13 cellular contexts compared by ENCODE assay signal in genomic region chr12:111578276-111578970, GRCh38. TPM values are rescaled to one million over a fixed set of nuclear protein-coding genes. Genes with fewer than 3 reads are reported as not detected.
A peak's percentile ranks its signal among the peaks of the same experiment; 100 is the strongest.
DNase-seq lines count a peak whose midpoint lies in the region; ATAC-seq and TF ChIP-seq lines count a peak whose summit lies in the region.
"Had no signal": no experiment of that assay in that cellular context is flagged by ENCODE, and none has a peak within 500 bp of the region (broad histone marks: within the 10 kb centered on the region; RNA-seq: fewer than 3 reads in every experiment).

No MANE protein-coding gene starts in this region.

- H3K9me3 ChIP-seq in BLaER1 treated with 17β-estradiol and CSF1 and Interleukin-3, amounts not matched to agents 10 nM and 100 nM (replicated peaks in 1 of 11): no peaks in the 10 kb centered on the region
- H3K9me3 ChIP-seq in T-helper 17 cell (ENCODE audit: control insufficient read depth, low read length, poor library complexity, severe bottlenecking): no peaks in the 10 kb centered on the region
- H3K9me3 ChIP-seq: esophagus squamous epithelium, neutrophil had no signal

- H3K27me3 Mint-ChIP-seq in activated T-helper 1 cell treated with anti-CD3 and anti-CD28 coated beads, Interleukin-12 subunit alpha, Interleukin-12 subunit beta, Interleukin-2, Interleukin-4 antibody, amounts not matched to agents 30 ng/mL and 10 ng/mL and 1 ng/mL, durations not matched to agents 14 hours and 24 hours and 36 hours (ENCODE audit: insufficient read depth): no peaks in the 10 kb centered on the region
- no peaks in the 10 kb centered on the region for H3K27me3 Mint-ChIP-seq in T-helper 17 cell
- H3K27me3 Mint-ChIP-seq: stimulated activated memory B cell treated with anti-CD40 and anti-IgM and Interleukin-4, amounts not matched to agents 10 μg/mL and 1 μg/mL and 100 μg/mL, for 72 hours had no signal

- peak; percentile 65 for ATAC-seq in HG03378 (IDR thresholded peaks at IDR 0.05; ENCODE audit: unreplicated experiment)
- no peak for ATAC-seq in T-helper 17 cell
- ATAC-seq: stimulated activated memory B cell treated with anti-CD40 and anti-IgM and Interleukin-4, amounts not matched to agents 10 μg/mL and 1 μg/mL and 100 μg/mL, for 72 hours had no signal

- peaks cover 0 to 40% (median 14%) of the 10 kb centered on the region in 10 experiments; a peak in 16 of 20 replicates for H3K4me1 ChIP-seq in BLaER1 treated with 17β-estradiol and CSF1 and Interleukin-3, amounts not matched to agents 10 nM and 100 nM

- peaks cover 7 to 57% (median 30%) of the 10 kb centered on the region in 11 experiments; a peak in 18 of 22 replicates for H3K36me3 ChIP-seq in BLaER1 treated with 17β-estradiol and CSF1 and Interleukin-3, amounts not matched to agents 10 nM and 100 nM
- H3K36me3 ChIP-seq in kidney epithelial cell (ENCODE audit: control insufficient read depth, insufficient read depth, low read length): no peaks in the 10 kb centered on the region
- H3K36me3 ChIP-seq: neutrophil had no signal

- no peak overlapping the region for H3K4me3 Mint-ChIP-seq in activated T-helper 1 cell treated with anti-CD3 and anti-CD28 coated beads, Interleukin-12 subunit alpha, Interleukin-12 subunit beta, Interleukin-2, Interleukin-4 antibody, amounts not matched to agents 30 ng/mL and 10 ng/mL and 1 ng/mL, durations not matched to agents 14 hours and 24 hours and 36 hours
- no peak overlapping the region for H3K4me3 Mint-ChIP-seq in T-helper 17 cell
- H3K4me3 Mint-ChIP-seq: stimulated activated memory B cell treated with anti-CD40 and anti-IgM and Interleukin-4, amounts not matched to agents 10 μg/mL and 1 μg/mL and 100 μg/mL, for 72 hours had no signal

- intact Hi-C loops in activated T-helper 1 cell treated with anti-CD3 and anti-CD28 coated beads, Interleukin-12 subunit alpha, Interleukin-12 subunit beta, Interleukin-2, Interleukin-4 antibody, amounts not matched to agents 30 ng/mL and 10 ng/mL and 1 ng/mL, durations not matched to agents 14 hours and 24 hours and 36 hours (cut with micrococcal nuclease): no loop called here

- H3K9me3 Mint-ChIP-seq in activated T-helper 1 cell treated with anti-CD3 and anti-CD28 coated beads, Interleukin-12 subunit alpha, Interleukin-12 subunit beta, Interleukin-2, Interleukin-4 antibody, amounts not matched to agents 30 ng/mL and 10 ng/mL and 1 ng/mL, durations not matched to agents 14 hours and 24 hours and 36 hours: no peaks in the 10 kb centered on the region
- H3K9me3 Mint-ChIP-seq: stimulated activated memory B cell treated with anti-CD40 and anti-IgM and Interleukin-4, amounts not matched to agents 10 μg/mL and 1 μg/mL and 100 μg/mL, for 72 hours had no signal

- DNase-seq in activated T-helper 1 cell treated with anti-CD3 and anti-CD28 coated beads, Interleukin-12 subunit alpha, Interleukin-12 subunit beta, Interleukin-2, Interleukin-4 antibody, amounts not matched to agents 30 ng/mL and 10 ng/mL and 1 ng/mL, durations not matched to agents 14 hours and 24 hours and 36 hours (ENCODE audit: low spot score): no peak
- peak; percentile 61 for DNase-seq in kidney epithelial cell (ENCODE audit: low read depth)
- DNase-seq in activated CD4-positive, alpha-beta T cell treated with anti-CD3 and anti-CD28 coated beads for 1 hour: no peak
- DNase-seq in NCI-H2081 treated with DMSO at 0.1 percent for 48 hours (lab: John Stamatoyannopoulos, UW): no peak
- DNase-seq in C1 segment of cervical spinal cord (lab: John Stamatoyannopoulos, UW): no peak
- DNase-seq in T-helper 17 cell: no peak
- DNase-seq: activated T-cell treated with anti-CD3 and anti-CD28 coated beads, Interleukin-2, amount 50 U/mL, for 1 hour; DMS79; esophagus squamous epithelium had no signal

- H4K20me1 ChIP-seq in BLaER1 treated with 17β-estradiol and CSF1 and Interleukin-3, amounts not matched to agents 10 nM and 100 nM: peaks cover 90 to 99% (median 98%) of the 10 kb centered on the region in 11 experiments

- peak overlapping the region; percentile 15 for H3K27ac Mint-ChIP-seq in activated T-helper 1 cell treated with anti-CD3 and anti-CD28 coated beads, Interleukin-12 subunit alpha, Interleukin-12 subunit beta, Interleukin-2, Interleukin-4 antibody, amounts not matched to agents 30 ng/mL and 10 ng/mL and 1 ng/mL, durations not matched to agents 14 hours and 24 hours and 36 hours
- no peak overlapping the region for H3K27ac Mint-ChIP-seq in T-helper 17 cell
- H3K27ac Mint-ChIP-seq: stimulated activated memory B cell treated with anti-CD40 and anti-IgM and Interleukin-4, amounts not matched to agents 10 μg/mL and 1 μg/mL and 100 μg/mL, for 72 hours had no signal

- H3K4me3 ChIP-seq in BLaER1 treated with 17β-estradiol and CSF1 and Interleukin-3, amounts not matched to agents 10 nM and 100 nM: no peak overlapping the region
- no peak overlapping the region for H3K4me3 ChIP-seq in kidney epithelial cell (ENCODE audit: low read depth, low read length)
- H3K4me3 ChIP-seq: esophagus squamous epithelium had no signal

- no peak for TF ChIP-seq CTCF in kidney epithelial cell (IDR thresholded peaks at IDR 0.05; ENCODE audit: insufficient read depth, low read length, poor library complexity, severe bottlenecking)

- peaks cover 6% of the 10 kb centered on the region for H3K4me1 Mint-ChIP-seq in activated T-helper 1 cell treated with anti-CD3 and anti-CD28 coated beads, Interleukin-12 subunit alpha, Interleukin-12 subunit beta, Interleukin-2, Interleukin-4 antibody, amounts not matched to agents 30 ng/mL and 10 ng/mL and 1 ng/mL, durations not matched to agents 14 hours and 24 hours and 36 hours (ENCODE audit: low read depth)
- H3K4me1 Mint-ChIP-seq in T-helper 17 cell: peaks cover 19% of the 10 kb centered on the region

- peak overlapping the region in 1 of 11 experiments; percentile 33; a peak in 1 of 22 replicates for H3K27ac ChIP-seq in BLaER1 treated with 17β-estradiol and CSF1 and Interleukin-3, amounts not matched to agents 10 nM and 100 nM
- H3K27ac ChIP-seq: esophagus squamous epithelium, neutrophil had no signal

- peak overlapping the region in 7 of 11 experiments; percentile 5 to 54 (median 49); a peak in 10 of 22 replicates for H3K4me2 ChIP-seq in BLaER1 treated with 17β-estradiol and CSF1 and Interleukin-3, amounts not matched to agents 10 nM and 100 nM

- H3K27me3 ChIP-seq in BLaER1 treated with 17β-estradiol and CSF1 and Interleukin-3, amounts not matched to agents 10 nM and 100 nM: no peaks in the 10 kb centered on the region
- H3K27me3 ChIP-seq in kidney epithelial cell (ENCODE audit: control insufficient read depth, insufficient read depth, low read length): no peaks in the 10 kb centered on the region
- H3K27me3 ChIP-seq: esophagus squamous epithelium, neutrophil had no signal

- H3K36me3 Mint-ChIP-seq in activated T-helper 1 cell treated with anti-CD3 and anti-CD28 coated beads, Interleukin-12 subunit alpha, Interleukin-12 subunit beta, Interleukin-2, Interleukin-4 antibody, amounts not matched to agents 30 ng/mL and 10 ng/mL and 1 ng/mL, durations not matched to agents 14 hours and 24 hours and 36 hours (ENCODE audit: low read depth): peaks cover 8% of the 10 kb centered on the region
- no peaks in the 10 kb centered on the region for H3K36me3 Mint-ChIP-seq in T-helper 17 cell (ENCODE audit: low read depth)

- no peak overlapping the region for H3K9ac ChIP-seq in BLaER1 treated with 17β-estradiol and CSF1 and Interleukin-3, amounts not matched to agents 10 nM and 100 nM

RNA-seq across cellular contexts. Expression of gene ATXN2, which starts 20.7 kb away (rescaled TPM):
- 54.4 and 56.5 TPM in 2 replicates for total RNA-seq in activated T-helper 1 cell treated with anti-CD3 and anti-CD28 coated beads, Interleukin-12 subunit alpha, Interleukin-12 subunit beta, Interleukin-2, Interleukin-4 antibody, amounts not matched to agents 30 ng/mL and 10 ng/mL and 1 ng/mL, durations not matched to agents 14 hours and 24 hours and 36 hours
- total RNA-seq in kidney epithelial cell (26.3 and 36.6 TPM in 2 replicates), T-helper 17 cell (10 to 100 TPM; 47.6 to 48.8 TPM)
